Comparison of ENCODE assay signal across 22 cellular contexts in the genomic region with DNA sequence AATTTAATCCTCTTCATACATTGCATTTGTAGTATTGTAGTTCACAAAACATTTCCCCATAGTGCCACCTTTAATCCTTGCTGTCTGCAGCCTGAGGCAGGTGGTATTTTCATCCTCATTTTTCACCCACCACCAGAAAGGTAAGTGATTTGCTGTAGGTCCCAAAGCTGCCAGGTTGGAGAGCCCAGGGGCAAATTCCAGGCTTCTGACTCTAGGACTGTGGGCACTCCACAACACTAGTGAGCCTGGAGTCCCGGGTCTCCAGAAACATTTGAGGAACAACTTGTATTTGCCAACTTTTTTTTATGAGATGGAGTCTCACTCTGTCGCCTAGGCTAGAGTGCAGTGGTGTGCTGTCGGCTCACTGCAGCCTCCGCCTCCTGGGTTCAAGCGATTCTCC. TPM values are rescaled to one million over a fixed set of nuclear protein-coding genes. Genes with fewer than 3 reads are reported as not detected.
DNase-seq lines count a peak whose midpoint lies in the region; ATAC-seq and TF ChIP-seq lines count a peak whose summit lies in the region.
"Had no signal": no experiment of that assay in that cellular context is flagged by ENCODE, and none has a peak within 500 bp of the region (broad histone marks: within the 10 kb centered on the region; RNA-seq: fewer than 3 reads in every experiment).

No MANE protein-coding gene starts in this region.

- H3K27ac Mint-ChIP-seq in GM23338 (peak overlapping the region; percentile 74; the same call in 1 of the 2 replicates), mesothelial cell of epicardium (peak overlapping the region; percentile 35)
- peak overlapping the region; percentile 18 for H3K27ac Mint-ChIP-seq in activated CD8-positive, alpha-beta T cell treated with anti-CD3 and anti-CD28 coated beads, Interleukin-2, amount 10 ng/mL, durations not matched to agents 7 days and 5 days
- H3K27ac Mint-ChIP-seq: activated CD4-positive, alpha-beta memory T cell treated with anti-CD3 and anti-CD28 coated beads for 36 hours had no signal

- TF ChIP-seq POLR2A in testis (IDR thresholded peaks at IDR 0.05): no peak

- H4K20me1 ChIP-seq in BLaER1: peaks cover 100% of the 10 kb centered on the region
- peaks cover 92% of the 10 kb centered on the region for H4K20me1 ChIP-seq in GM23338 (replicated peaks; ENCODE audit: insufficient read depth)

- no peaks in the 10 kb centered on the region for H3K27me3 ChIP-seq in BLaER1
- H3K27me3 ChIP-seq in GM23338 (ENCODE audit: insufficient read depth): no peaks in the 10 kb centered on the region
- H3K27me3 ChIP-seq in testis: no peaks in the 10 kb centered on the region
- H3K27me3 ChIP-seq: brain microvascular endothelial cell, gastrocnemius medialis, right lobe of liver, tibial nerve had no signal

- H3K9me3 Mint-ChIP-seq in GM23338 (no peaks in the 10 kb centered on the region), mesothelial cell of epicardium (no peaks in the 10 kb centered on the region)
- H3K9me3 Mint-ChIP-seq in activated CD8-positive, alpha-beta T cell treated with anti-CD3 and anti-CD28 coated beads, Interleukin-2, amount 10 ng/mL, durations not matched to agents 7 days and 5 days (ENCODE audit: insufficient read depth): no peaks in the 10 kb centered on the region
- H3K9me3 Mint-ChIP-seq: activated CD4-positive, alpha-beta memory T cell treated with anti-CD3 and anti-CD28 coated beads for 36 hours had no signal

- WGBS in testis, 2 donors: 70 to 79% methylated on average over 5 of the region's 5 CpGs

- H3K4me1 Mint-ChIP-seq in GM23338: peaks cover 41% of the 10 kb centered on the region
- H3K4me1 Mint-ChIP-seq in activated CD8-positive, alpha-beta T cell treated with anti-CD3 and anti-CD28 coated beads, Interleukin-2, amount 10 ng/mL, durations not matched to agents 7 days and 5 days (ENCODE audit: low read depth): peaks cover 59% of the 10 kb centered on the region
- H3K4me1 Mint-ChIP-seq in mesothelial cell of epicardium: peaks cover 45% of the 10 kb centered on the region

- no peak overlapping the region for H2AFZ ChIP-seq in GM23338

- no peak for DNase-seq in GM23338 (ENCODE audit: low spot score)
- no peak for DNase-seq in activated CD8-positive, alpha-beta T cell treated with anti-CD3 and anti-CD28 coated beads, Interleukin-2, amount 10 ng/mL, durations not matched to agents 7 days and 5 days
- no peak for DNase-seq in mesothelial cell of epicardium (ENCODE audit: low spot score in 2 of 2, unreplicated experiment in 2 of 2)
- DNase-seq in NCI-H1105 treated with DMSO at 0.1 percent for 48 hours (lab: John Stamatoyannopoulos, UW): no peak
- no peak for DNase-seq in testis
- DNase-seq in germinal center (ENCODE audit: low spot score): no peak
- DNase-seq: activated CD4-positive, alpha-beta memory T cell treated with anti-CD3 and anti-CD28 coated beads for 36 hours; activated gamma-delta T cell; brain microvascular endothelial cell; DMS79; gastrocnemius medialis; left ventricle myocardium superior; NCI-H1105; NCI-H2171 treated with DMSO at 0.1 percent for 48 hours; NK-92 treated with Interleukin-12 subunit alpha and Interleukin-12 subunit beta, amount 100 ng/mL, for 24 hours; right lobe of liver; SHP77 treated with DMSO at 0.1 percent for 48 hours; stimulated activated CD4-positive, alpha-beta T cell treated with anti-CD3 and anti-CD28 coated beads, Interleukin-2, amount 100 ng/mL, for 48 hours; stimulated activated CD8-positive, alpha-beta memory T cell treated with anti-CD3 and anti-CD28 coated beads, Interleukin-4, amount 100 ng/mL, for 48 hours had no signal

- H3K79me2 ChIP-seq in GM23338 (replicated peaks; ENCODE audit: insufficient read depth): peaks cover 100% of the 10 kb centered on the region

- no peaks in the 10 kb centered on the region for H3K9me2 ChIP-seq in GM23338 (ENCODE audit: insufficient read depth)

- H3K9ac ChIP-seq in BLaER1: peak overlapping the region; percentile 24; the same call in 1 of the 2 replicates

- peaks cover 96% of the 10 kb centered on the region for H3K4me1 ChIP-seq in BLaER1
- H3K4me1 ChIP-seq in GM23338 (ENCODE audit: insufficient read depth): peaks cover 59% of the 10 kb centered on the region
- peaks cover 35% of the 10 kb centered on the region for H3K4me1 ChIP-seq in testis

- H3K9me3 ChIP-seq in BLaER1 (no peaks in the 10 kb centered on the region), testis (no peaks in the 10 kb centered on the region)
- H3K9me3 ChIP-seq: gastrocnemius medialis, right lobe of liver, tibial nerve had no signal

- ATAC-seq in GM23338 (no peak), HG03565 (IDR thresholded peaks at IDR 0.05; ENCODE audit: unreplicated experiment) (no peak)
- ATAC-seq in activated CD8-positive, alpha-beta T cell treated with anti-CD3 and anti-CD28 coated beads, Interleukin-2, amount 10 ng/mL, durations not matched to agents 7 days and 5 days: no peak
- ATAC-seq: gastrocnemius medialis, left ventricle myocardium superior, right lobe of liver had no signal

- H3K4me3 Mint-ChIP-seq in GM23338 (peak overlapping the region; percentile 35), mesothelial cell of epicardium (no peak overlapping the region)
- H3K4me3 Mint-ChIP-seq in activated CD8-positive, alpha-beta T cell treated with anti-CD3 and anti-CD28 coated beads, Interleukin-2, amount 10 ng/mL, durations not matched to agents 7 days and 5 days: no peak overlapping the region
- H3K4me3 Mint-ChIP-seq: activated CD4-positive, alpha-beta memory T cell treated with anti-CD3 and anti-CD28 coated beads for 36 hours had no signal

- H3K27ac ChIP-seq in BLaER1 (no peak overlapping the region), GM23338 (ENCODE audit: low read depth) (no peak overlapping the region; the same call in 1 of the 2 replicates), testis (no peak overlapping the region)
- H3K27ac ChIP-seq: brain microvascular endothelial cell, right lobe of liver, tibial nerve had no signal

- CTCF ChIA-PET in activated CD8-positive, alpha-beta T cell treated with anti-CD3 and anti-CD28 coated beads, Interleukin-2, amount 10 ng/mL, durations not matched to agents 7 days and 5 days (lab: Charles Lee): interaction anchor here (3.4 to 3.6 kb wide), 2 partner anchors 39 to 79 kb away, joined by 11 to 14 read pairs; no protein-coding TSS in a partner anchor

- H3K27me3 Mint-ChIP-seq in GM23338 (ENCODE audit: insufficient read depth, low read depth, poor library complexity): peaks cover 37% of the 10 kb centered on the region
- no peaks in the 10 kb centered on the region for H3K27me3 Mint-ChIP-seq in activated CD8-positive, alpha-beta T cell treated with anti-CD3 and anti-CD28 coated beads, Interleukin-2, amount 10 ng/mL, durations not matched to agents 7 days and 5 days (ENCODE audit: low read depth)
- H3K27me3 Mint-ChIP-seq in mesothelial cell of epicardium (ENCODE audit: low read depth): no peaks in the 10 kb centered on the region
- H3K27me3 Mint-ChIP-seq: activated CD4-positive, alpha-beta memory T cell treated with anti-CD3 and anti-CD28 coated beads for 36 hours had no signal

- peak overlapping the region; percentile 95 for H3K4me2 ChIP-seq in BLaER1
- H3K4me2 ChIP-seq in GM23338: peak overlapping the region; percentile 55; the same call in 1 of the 2 replicates

- TF ChIP-seq CTCF in GM23338 (conservative IDR thresholded peaks at IDR 0.05; ENCODE audit: low read depth in 2 of 2) (no peak), mesothelial cell of epicardium (IDR thresholded peaks at IDR 0.05; ENCODE audit: unreplicated experiment) (no peak), testis (IDR thresholded peaks at IDR 0.05) (no peak)

- H3K4me3 ChIP-seq in BLaER1 (no peak overlapping the region), GM23338 (no peak overlapping the region), testis (no peak overlapping the region)
- H3K4me3 ChIP-seq: gastrocnemius medialis, right lobe of liver, tibial nerve had no signal

- H3F3A ChIP-seq in GM23338 (replicated peaks; ENCODE audit: low read depth): peaks cover 28% of the 10 kb centered on the region

- H3K36me3 ChIP-seq in BLaER1 (peaks cover 76% of the 10 kb centered on the region), GM23338 (ENCODE audit: insufficient read depth) (peaks cover 63% of the 10 kb centered on the region), testis (ENCODE audit: low read depth, missing control alignments) (no peaks in the 10 kb centered on the region)
- H3K36me3 ChIP-seq: brain microvascular endothelial cell, gastrocnemius medialis, right lobe of liver had no signal

- POLR2A ChIA-PET in activated CD8-positive, alpha-beta T cell treated with anti-CD3 and anti-CD28 coated beads, Interleukin-2, amount 10 ng/mL, durations not matched to agents 7 days and 5 days (lab: Charles Lee): interaction anchor here (0.6 kb wide), 1 partner anchor 296 kb away, joined by 3 read pairs; no protein-coding TSS in a partner anchor

- H3K36me3 Mint-ChIP-seq in GM23338 (ENCODE audit: low read depth) (peaks cover 78% of the 10 kb centered on the region), mesothelial cell of epicardium (peaks cover 13% of the 10 kb centered on the region)
- peaks cover 39% of the 10 kb centered on the region for H3K36me3 Mint-ChIP-seq in activated CD8-positive, alpha-beta T cell treated with anti-CD3 and anti-CD28 coated beads, Interleukin-2, amount 10 ng/mL, durations not matched to agents 7 days and 5 days (ENCODE audit: low read depth)

- intact Hi-C loops in testis (cut with DNase I; ENCODE audit: low total_unique reads): no loop called here

RNA-seq across cellular contexts. Expression of a gene that starts 6.2 kb away (rescaled TPM):
- total RNA-seq in GM23338 (2014; rRNA removed; shearing (Covaris generic)): 544 and 573 TPM in 2 replicates
- polyA plus RNA-seq in GM23338 (2016; fragmentation: Nextera tagmentation; extraction: Ambion mirVana) (616 and 625 TPM in 2 replicates), testis (ENCODE audit: insufficient read depth, low read depth, low replicate concordance) (263 TPM)
- 100 to 1,000 TPM; 407 to 408 TPM for total RNA-seq in activated CD8-positive, alpha-beta T cell treated with anti-CD3 and anti-CD28 coated beads, Interleukin-2, amount 10 ng/mL, durations not matched to agents 7 days and 5 days
- total RNA-seq in mesothelial cell of epicardium (606 to 617 TPM (median 613 TPM) in 3 replicates), testis (100 to 1,000 TPM; 246 to 253 TPM)

RNA-seq across cellular contexts. Expression of a gene that starts 35.0 kb away (rescaled TPM):
- 62.2 and 65.0 TPM in 2 replicates for total RNA-seq in GM23338 (2014; rRNA removed; shearing (Covaris generic))
- polyA plus RNA-seq in GM23338 (2016; fragmentation: Nextera tagmentation; extraction: Ambion mirVana) (41.2 and 43.2 TPM in 2 replicates), testis (ENCODE audit: insufficient read depth, low read depth, low replicate concordance) (268 TPM)
- total RNA-seq in activated CD8-positive, alpha-beta T cell treated with anti-CD3 and anti-CD28 coated beads, Interleukin-2, amount 10 ng/mL, durations not matched to agents 7 days and 5 days: 100 to 1,000 TPM; 112 to 121 TPM
- total RNA-seq in mesothelial cell of epicardium (340 to 349 TPM (median 342 TPM) in 3 replicates), testis (100 to 1,000 TPM; 360 to 463 TPM)

RNA-seq across cellular contexts. Expression of a gene that starts 40.9 kb away (rescaled TPM):
- total RNA-seq in GM23338 (2014; rRNA removed; shearing (Covaris generic)): 54.5 and 61.2 TPM in 2 replicates
- 77.4 and 83.5 TPM in 2 replicates for polyA plus RNA-seq in GM23338 (2016; fragmentation: Nextera tagmentation; extraction: Ambion mirVana)
- 10 to 100 TPM; 36.5 to 36.6 TPM for total RNA-seq in activated CD8-positive, alpha-beta T cell treated with anti-CD3 and anti-CD28 coated beads, Interleukin-2, amount 10 ng/mL, durations not matched to agents 7 days and 5 days
- 57.9 to 66.6 TPM (median 62.5 TPM) in 3 replicates for total RNA-seq in mesothelial cell of epicardium
- total RNA-seq in testis: 10 to 100 TPM; 44.3 to 44.6 TPM
- polyA plus RNA-seq in testis (ENCODE audit: insufficient read depth, low read depth, low replicate concordance): 27.8 TPM

RNA-seq across cellular contexts. Expression of a gene that starts 57.5 kb away (rescaled TPM):
- 107 and 138 TPM in 2 replicates for total RNA-seq in GM23338 (2014; rRNA removed; shearing (Covaris generic))
- polyA plus RNA-seq in GM23338 (2016; fragmentation: Nextera tagmentation; extraction: Ambion mirVana) (40.0 and 40.7 TPM in 2 replicates), testis (ENCODE audit: insufficient read depth, low read depth, low replicate concordance) (166 TPM)
- 100 to 1,000 TPM; 239 to 240 TPM for total RNA-seq in activated CD8-positive, alpha-beta T cell treated with anti-CD3 and anti-CD28 coated beads, Interleukin-2, amount 10 ng/mL, durations not matched to agents 7 days and 5 days
- total RNA-seq in mesothelial cell of epicardium (126 to 128 TPM (median 128 TPM) in 3 replicates), testis (100 to 1,000 TPM; 226 to 274 TPM)

Comparison
In these comparisons a context has a peak if more than half of its experiments do, and no peak if none do; other contexts are left out.
1. H3K27ac Mint-ChIP-seq: peak in every context shown above with its lines; median percentile 74 in GM23338; 35 in mesothelial cell of epicardium; 18 in activated CD8-positive, alpha-beta T cell treated with anti-CD3 and anti-CD28 coated beads, Interleukin-2, amount 10 ng/mL, durations not matched to agents 7 days and 5 days.